In genomic region chr12:3515506-3515905, GRCh38 we compare ENCODE assay signal across 32 cellular contexts. TPM values are rescaled to one million over a fixed set of nuclear protein-coding genes. Genes with fewer than 3 reads are reported as not detected.
"Had no signal": no experiment of that assay in that cellular context is flagged by ENCODE, and none has a peak within 500 bp of the region (broad histone marks: within the 10 kb centered on the region; RNA-seq: fewer than 3 reads in every experiment).

No MANE protein-coding gene starts in this region.

- H3K36me3 ChIP-seq: ascending aorta, breast epithelium, cardiac muscle cell, esophagus muscularis mucosa, gastrocnemius medialis had no signal

- H3K36me3 Mint-ChIP-seq: activated naive CD4-positive, alpha-beta T cell treated with anti-CD3 and anti-CD28 coated beads, Interleukin-2, amount 10 ng/mL, durations not matched to agents 7 days and 5 days; activated naive CD4-positive, alpha-beta T cell treated with anti-CD3 and anti-CD28 coated beads, Interleukin-2, amount 50 U/mL, for 72 hours; activated naive CD8-positive, alpha-beta T cell treated with anti-CD3 and anti-CD28 coated beads, Interleukin-2, amount 10 ng/mL, durations not matched to agents 7 days and 5 days; brain had no signal

- DNase-seq: activated CD4-positive, alpha-beta memory T cell treated with anti-CD3 and anti-CD28 coated beads, Interleukin-2, amount 10 ng/mL, durations not matched to agents 7 days and 5 days; activated CD4-positive, alpha-beta T cell treated with anti-CD3 and anti-CD28 coated beads for 1 hour; activated CD4-positive, alpha-beta T cell treated with anti-CD3 and anti-CD28 coated beads for 4 hours; activated CD4-positive, alpha-beta T cell treated with anti-CD3 and anti-CD28 coated beads, Interleukin-2, amount 10 ng/mL, durations not matched to agents 7 days and 5 days; activated CD4-positive, alpha-beta T cell treated with anti-CD3 and anti-CD28 coated beads, Interleukin-2, amount 50 U/mL, for 4 hours; activated CD4-positive, CD25-positive, alpha-beta regulatory T cell; activated CD8-positive, alpha-beta memory T cell treated with anti-CD3 and anti-CD28 coated beads, Interleukin-2, amount 50 U/mL, for 48 hours; activated gamma-delta T cell; activated naive CD4-positive, alpha-beta T cell; activated naive CD4-positive, alpha-beta T cell treated with anti-CD3 and anti-CD28 coated beads, Interleukin-2, amount 10 ng/mL, durations not matched to agents 7 days and 5 days; activated naive CD8-positive, alpha-beta T cell treated with anti-CD3 and anti-CD28 coated beads, Interleukin-2, amount 10 ng/mL, durations not matched to agents 7 days and 5 days; activated T-cell treated with anti-CD3 and anti-CD28 coated beads for 4 hours; activated T-cell treated with anti-CD3 and anti-CD28 coated beads, Interleukin-2, amount 50 U/mL, for 24 hours; activated T-cell treated with anti-CD3 and anti-CD28 coated beads, Interleukin-2, amount 50 U/mL, for 72 hours; central memory CD4-positive, alpha-beta T cell; dorsolateral prefrontal cortex; effector CD4-positive, alpha-beta T cell; effector memory CD8-positive, alpha-beta T cell; erythroblast; foreskin keratinocyte; gastrocnemius medialis; glutamatergic neuron; T-helper 2 cell had no signal

- H3K27ac Mint-ChIP-seq: activated CD4-positive, alpha-beta memory T cell treated with anti-CD3 and anti-CD28 coated beads, Interleukin-2, amount 10 ng/mL, durations not matched to agents 7 days and 5 days; activated CD4-positive, alpha-beta T cell treated with anti-CD3 and anti-CD28 coated beads, Interleukin-2, amount 10 ng/mL, durations not matched to agents 7 days and 5 days; activated naive CD4-positive, alpha-beta T cell treated with anti-CD3 and anti-CD28 coated beads, Interleukin-2, amount 10 ng/mL, durations not matched to agents 7 days and 5 days; activated naive CD4-positive, alpha-beta T cell treated with anti-CD3 and anti-CD28 coated beads, Interleukin-2, amount 50 U/mL, for 72 hours; activated naive CD8-positive, alpha-beta T cell treated with anti-CD3 and anti-CD28 coated beads, Interleukin-2, amount 10 ng/mL, durations not matched to agents 7 days and 5 days; activated T-cell treated with anti-CD3 and anti-CD28 coated beads, Interleukin-2, amount 50 U/mL, for 24 hours; activated T-cell treated with anti-CD3 and anti-CD28 coated beads, Interleukin-2, amount 50 U/mL, for 72 hours; brain; dendritic cell treated with granulocyte-macrophage colony-stimulating factor and Interleukin-4, amounts not matched to agents 40 ng/mL and 50 ng/mL, for 4 days; effector memory CD8-positive, alpha-beta T cell had no signal

- H3K9me3 Mint-ChIP-seq: activated CD4-positive, alpha-beta memory T cell treated with anti-CD3 and anti-CD28 coated beads, Interleukin-2, amount 10 ng/mL, durations not matched to agents 7 days and 5 days; activated CD4-positive, alpha-beta T cell treated with anti-CD3 and anti-CD28 coated beads, Interleukin-2, amount 10 ng/mL, durations not matched to agents 7 days and 5 days; activated naive CD4-positive, alpha-beta T cell treated with anti-CD3 and anti-CD28 coated beads, Interleukin-2, amount 10 ng/mL, durations not matched to agents 7 days and 5 days; activated naive CD4-positive, alpha-beta T cell treated with anti-CD3 and anti-CD28 coated beads, Interleukin-2, amount 50 U/mL, for 72 hours; activated naive CD8-positive, alpha-beta T cell treated with anti-CD3 and anti-CD28 coated beads, Interleukin-2, amount 10 ng/mL, durations not matched to agents 7 days and 5 days; activated T-cell treated with anti-CD3 and anti-CD28 coated beads, Interleukin-2, amount 50 U/mL, for 24 hours; activated T-cell treated with anti-CD3 and anti-CD28 coated beads, Interleukin-2, amount 50 U/mL, for 72 hours; dendritic cell treated with granulocyte-macrophage colony-stimulating factor and Interleukin-4, amounts not matched to agents 40 ng/mL and 50 ng/mL, for 4 days; effector memory CD8-positive, alpha-beta T cell had no signal

- H3K4me3 Mint-ChIP-seq: activated CD4-positive, alpha-beta memory T cell treated with anti-CD3 and anti-CD28 coated beads, Interleukin-2, amount 10 ng/mL, durations not matched to agents 7 days and 5 days; activated CD4-positive, alpha-beta T cell treated with anti-CD3 and anti-CD28 coated beads, Interleukin-2, amount 10 ng/mL, durations not matched to agents 7 days and 5 days; activated naive CD4-positive, alpha-beta T cell treated with anti-CD3 and anti-CD28 coated beads, Interleukin-2, amount 10 ng/mL, durations not matched to agents 7 days and 5 days; activated naive CD8-positive, alpha-beta T cell treated with anti-CD3 and anti-CD28 coated beads, Interleukin-2, amount 10 ng/mL, durations not matched to agents 7 days and 5 days; activated T-cell treated with anti-CD3 and anti-CD28 coated beads, Interleukin-2, amount 50 U/mL, for 24 hours; activated T-cell treated with anti-CD3 and anti-CD28 coated beads, Interleukin-2, amount 50 U/mL, for 72 hours; brain; dendritic cell treated with granulocyte-macrophage colony-stimulating factor and Interleukin-4, amounts not matched to agents 40 ng/mL and 50 ng/mL, for 4 days; effector memory CD8-positive, alpha-beta T cell had no signal

- H3K4me1 Mint-ChIP-seq: activated CD4-positive, alpha-beta memory T cell treated with anti-CD3 and anti-CD28 coated beads, Interleukin-2, amount 10 ng/mL, durations not matched to agents 7 days and 5 days; activated CD4-positive, alpha-beta T cell treated with anti-CD3 and anti-CD28 coated beads, Interleukin-2, amount 10 ng/mL, durations not matched to agents 7 days and 5 days; activated naive CD4-positive, alpha-beta T cell treated with anti-CD3 and anti-CD28 coated beads, Interleukin-2, amount 10 ng/mL, durations not matched to agents 7 days and 5 days; activated naive CD8-positive, alpha-beta T cell treated with anti-CD3 and anti-CD28 coated beads, Interleukin-2, amount 10 ng/mL, durations not matched to agents 7 days and 5 days had no signal

- H3K27ac ChIP-seq: ascending aorta, breast epithelium, cardiac muscle cell, coronary artery, dorsolateral prefrontal cortex, esophagus muscularis mucosa, foreskin keratinocyte, gastrocnemius medialis had no signal

- H3K9me3 ChIP-seq: ascending aorta, breast epithelium, esophagus muscularis mucosa, gastrocnemius medialis had no signal

- H3K27me3 ChIP-seq: ascending aorta, breast epithelium, cardiac muscle cell, dorsolateral prefrontal cortex, gastrocnemius medialis had no signal

- H3K4me1 ChIP-seq: ascending aorta, breast epithelium, foreskin keratinocyte, gastrocnemius medialis had no signal

- H3K4me3 ChIP-seq: ascending aorta, breast epithelium, cardiac muscle cell, coronary artery, dorsolateral prefrontal cortex, esophagus muscularis mucosa, gastrocnemius medialis had no signal

- ATAC-seq: activated naive CD4-positive, alpha-beta T cell treated with anti-CD3 and anti-CD28 coated beads, Interleukin-2, amount 50 U/mL, for 72 hours; activated T-cell treated with anti-CD3 and anti-CD28 coated beads, Interleukin-2, amount 50 U/mL, for 72 hours; effector memory CD8-positive, alpha-beta T cell; foreskin keratinocyte; gastrocnemius medialis had no signal

RNA-seq across cellular contexts. Expression of gene PRMT8, which starts 24.5 kb away (rescaled TPM):
- total RNA-seq: activated CD4-positive, alpha-beta memory T cell treated with anti-CD3 and anti-CD28 coated beads, Interleukin-2, amount 10 ng/mL, durations not matched to agents 7 days and 5 days; activated CD4-positive, alpha-beta T cell treated with anti-CD3 and anti-CD28 coated beads, Interleukin-2, amount 10 ng/mL, durations not matched to agents 7 days and 5 days; activated naive CD4-positive, alpha-beta T cell treated with anti-CD3 and anti-CD28 coated beads, Interleukin-2, amount 50 U/mL, for 72 hours; activated naive CD8-positive, alpha-beta T cell treated with anti-CD3 and anti-CD28 coated beads, Interleukin-2, amount 10 ng/mL, durations not matched to agents 7 days and 5 days; activated T-cell treated with anti-CD3 and anti-CD28 coated beads, Interleukin-2, amount 50 U/mL, for 72 hours; ascending aorta; breast epithelium; esophagus muscularis mucosa; foreskin keratinocyte; gastrocnemius medialis; T-helper 1 cell treated with Interleukin-12 subunit alpha and Interleukin-12 subunit beta and Interleukin-4 antibody, amounts not matched to agents 30 ng/mL and 1 ng/mL, for 36 hours had no signal
- polyA plus RNA-seq: foreskin keratinocyte had no signal
